ENCODE assay signal across 8 cellular contexts in genomic region chr6:128655978-128656498, GRCh38.
A peak's percentile ranks its signal among the peaks of the same experiment; 100 is the strongest.
DNase-seq lines count a peak whose midpoint lies in the region; ATAC-seq and TF ChIP-seq lines count a peak whose summit lies in the region.

No MANE protein-coding gene starts in this region.

- no peak overlapping the region for H3K27ac ChIP-seq in body of pancreas

- ATAC-seq in GM21360 (IDR thresholded peaks at IDR 0.05; ENCODE audit: unreplicated experiment) (peak; percentile 87), HG03520 (IDR thresholded peaks at IDR 0.05; ENCODE audit: unreplicated experiment) (peak; percentile 92), body of pancreas (no peak)

- no peaks in the 10 kb centered on the region for H3K27me3 ChIP-seq in body of pancreas

- DNase-seq in Daoy (ENCODE audit: low read depth) = peak; percentile 94
- peak; percentile 87 for DNase-seq in astrocyte of the hippocampus (ENCODE audit: low read depth, low spot score)
- DNase-seq in stimulated activated CD4-positive, alpha-beta T cell treated with anti-CD3 and anti-CD28 coated beads, TNF-alpha, amount 100 ng/mL, for 24 hours (ENCODE audit: low read depth in 3 of 3) = peak in 2 of 3 experiments; percentile 1 to 12
- no peak for DNase-seq in SIG-M5 treated with dmso at 0.1 percent for 504 hours (lab: John Stamatoyannopoulos, UW; ENCODE audit: unreplicated experiment)
- DNase-seq in body of pancreas = no peak
- DNase-seq in Kasumi-1 (lab: John Stamatoyannopoulos, UW) = no peak

- H3K4me3 ChIP-seq in body of pancreas = no peak overlapping the region

- 35 to 58% methylated on average over 1 of the region's 1 CpG for WGBS in body of pancreas, 2 donors

- no peaks in the 10 kb centered on the region for H3K9me3 ChIP-seq in body of pancreas

- no peak for TF ChIP-seq CTCF in body of pancreas (IDR thresholded peaks at IDR 0.05)

- no peaks in the 10 kb centered on the region for H3K4me1 ChIP-seq in body of pancreas

- H3K36me3 ChIP-seq in body of pancreas (replicated peaks in 1 of 2; ENCODE audit: insufficient read depth in 1 of 2, low read depth in 2 of 2) = no peaks in the 10 kb centered on the region

- intact Hi-C loops in body of pancreas (cut with DNase I) = no loop called here

- no peak for TF ChIP-seq POLR2A in body of pancreas (IDR thresholded peaks at IDR 0.05)

Comparison
In these comparisons a context has a peak if more than half of its experiments do, and no peak if none do; other contexts are left out.
1. DNase-seq: peak in Daoy (single experiment), astrocyte of the hippocampus (single experiment) and stimulated activated CD4-positive, alpha-beta T cell treated with anti-CD3 and anti-CD28 coated beads, TNF-alpha, amount 100 ng/mL, for 24 hours (2 of 3); none in SIG-M5 treated with dmso at 0.1 percent for 504 hours (single experiment), body of pancreas (0 of 4) and Kasumi-1 (0 of 2).